ENCODE assay signal across 10 cellular contexts in the genomic region with DNA sequence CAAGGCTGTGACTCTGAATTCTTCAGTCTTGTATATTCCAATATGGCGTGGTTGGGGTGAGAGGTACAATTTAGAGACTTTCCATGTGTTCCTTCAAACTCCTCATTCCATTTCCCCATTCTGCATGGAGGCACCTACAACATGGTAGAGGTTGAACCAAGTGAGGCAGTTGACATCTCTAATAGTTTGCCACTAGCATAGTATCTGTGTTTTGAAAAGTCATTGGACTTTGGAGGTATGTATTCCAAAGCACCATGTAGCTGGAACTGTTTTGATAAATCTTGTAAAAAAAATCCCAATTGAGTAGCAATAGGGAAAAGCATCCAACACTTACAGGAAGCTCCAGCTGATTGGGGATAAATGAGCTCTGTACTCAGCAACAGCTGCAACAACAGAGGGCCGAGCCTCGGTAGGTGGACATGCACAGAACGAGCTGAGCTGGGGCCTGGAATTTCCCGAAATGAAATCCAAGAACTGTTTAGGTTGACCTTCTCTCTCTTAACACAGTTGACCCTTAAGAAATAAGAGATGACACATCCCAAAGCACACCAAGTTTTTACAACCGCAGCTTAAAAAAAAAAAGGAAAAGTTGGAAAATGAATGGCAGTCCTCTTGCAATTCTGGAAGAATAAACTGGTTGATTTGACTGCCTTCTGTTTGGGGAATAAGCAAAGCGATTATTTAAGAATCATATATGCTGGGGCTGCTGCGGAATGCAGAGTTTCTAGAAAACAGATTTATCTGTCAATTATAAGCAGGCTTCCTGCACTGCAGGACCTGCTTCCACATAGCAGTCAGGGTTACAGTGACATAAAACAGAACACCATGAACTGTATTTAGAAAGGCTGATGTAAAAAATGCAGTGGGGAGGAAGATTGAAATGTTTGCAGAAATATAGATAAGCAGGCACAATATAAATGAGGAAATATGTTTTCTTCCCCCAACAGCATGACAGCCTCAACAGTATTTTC.
DNase-seq lines count a peak whose midpoint lies in the region; ATAC-seq and TF ChIP-seq lines count a peak whose summit lies in the region.
"Had no signal": no experiment of that assay in that cellular context is flagged by ENCODE, and none has a peak within 500 bp of the region (broad histone marks: within the 10 kb centered on the region; RNA-seq: fewer than 3 reads in every experiment).

No MANE protein-coding gene starts in this region.

- H3K9me3 Mint-ChIP-seq in Caco-2 (ENCODE audit: unreplicated experiment): no peaks in the 10 kb centered on the region
- H3K9me3 Mint-ChIP-seq: activated T-cell treated with anti-CD3 and anti-CD28 coated beads, Interleukin-2, amount 50 U/mL, for 4 hours had no signal

- intact Hi-C loops in Caco-2 (cut with micrococcal nuclease; ENCODE audit: unreplicated experiment): no loop called here

- no peaks in the 10 kb centered on the region for H3K27me3 ChIP-seq in Caco-2 (replicated peaks; ENCODE audit: control insufficient read depth, insufficient read depth, low read length)

- TF ChIP-seq CTCF in Caco-2 (IDR thresholded peaks at IDR 0.05; ENCODE audit: insufficient read depth in 1 of 2, low read depth in 1 of 2, low read length in 1 of 2, severe bottlenecking in 1 of 2, unreplicated experiment in 1 of 2): no peak

- H3K9me3 ChIP-seq in Caco-2: no peaks in the 10 kb centered on the region

- in situ Hi-C loops in SK-MEL-5 (cut with HindIII; ENCODE audit: low pct_unique_long_range_greater_than_20kb, low sequenced_read_pairs): no loop called here

- H3K4me1 ChIP-seq in Caco-2: peaks cover 5% of the 10 kb centered on the region; the same call in 1 of the 2 replicates

- ATAC-seq in HG02938 (IDR thresholded peaks at IDR 0.05; ENCODE audit: unreplicated experiment): no peak
- ATAC-seq: activated T-cell treated with anti-CD3 and anti-CD28 coated beads, Interleukin-2, amount 50 U/mL, for 4 hours had no signal

- DNase-seq in EL (peak; percentile 95), SK-MEL-5 (ENCODE audit: low read depth, low spot score) (peak; percentile 53), glomerular endothelial cell (ENCODE audit: extremely low read depth, low read depth, low spot score) (peak; percentile 79), pulmonary artery endothelial cell (ENCODE audit: low read depth, low spot score) (peak; percentile 97), Caco-2 (no peak), GF-D8 (lab: John Stamatoyannopoulos, UW) (no peak)
- no peak for DNase-seq in activated CD8-positive, alpha-beta memory T cell treated with anti-CD3 and anti-CD28 coated beads, Interleukin-2, amount 50 U/mL, for 4 hours
- DNase-seq: activated T-cell treated with anti-CD3 and anti-CD28 coated beads, Interleukin-2, amount 50 U/mL, for 4 hours; NCI-H187 had no signal

- no peak overlapping the region for H3K4me3 Mint-ChIP-seq in Caco-2 (ENCODE audit: unreplicated experiment)
- H3K4me3 Mint-ChIP-seq: activated T-cell treated with anti-CD3 and anti-CD28 coated beads, Interleukin-2, amount 50 U/mL, for 4 hours had no signal

- CTCF ChIA-PET in Caco-2 (lab: Charles Lee): no interaction called here

- H3K27me3 Mint-ChIP-seq in Caco-2 (ENCODE audit: insufficient read depth, unreplicated experiment): no peaks in the 10 kb centered on the region

- no peaks in the 10 kb centered on the region for H3K36me3 ChIP-seq in Caco-2 (ENCODE audit: control insufficient read depth, insufficient read depth, low read length)

- H3K36me3 Mint-ChIP-seq in Caco-2 (ENCODE audit: insufficient read depth, unreplicated experiment): no peaks in the 10 kb centered on the region

- no peak overlapping the region for H3K4me3 ChIP-seq in Caco-2 (ENCODE audit: low read depth, low read length)

- peaks cover 10% of the 10 kb centered on the region for H3K4me1 Mint-ChIP-seq in Caco-2 (ENCODE audit: low read depth, unreplicated experiment)

- H3K27ac Mint-ChIP-seq in Caco-2 (ENCODE audit: unreplicated experiment): no peak overlapping the region

- BruUV-seq in Caco-2 (replicated peaks; lab: Mats Ljungman, UMichigan): no TSS peak

- POLR2A ChIA-PET in Caco-2 (lab: Charles Lee): no interaction called here

Comparison
In these comparisons a context has a peak if more than half of its experiments do, and no peak if none do; other contexts are left out.
1. DNase-seq: peak in EL (single experiment), SK-MEL-5 (single experiment), glomerular endothelial cell (single experiment) and pulmonary artery endothelial cell (single experiment); none in Caco-2 (0 of 2), GF-D8 (single experiment) and activated CD8-positive, alpha-beta memory T cell treated with anti-CD3 and anti-CD28 coated beads, Interleukin-2, amount 50 U/mL, for 4 hours (single experiment).